In the genomic region with DNA sequence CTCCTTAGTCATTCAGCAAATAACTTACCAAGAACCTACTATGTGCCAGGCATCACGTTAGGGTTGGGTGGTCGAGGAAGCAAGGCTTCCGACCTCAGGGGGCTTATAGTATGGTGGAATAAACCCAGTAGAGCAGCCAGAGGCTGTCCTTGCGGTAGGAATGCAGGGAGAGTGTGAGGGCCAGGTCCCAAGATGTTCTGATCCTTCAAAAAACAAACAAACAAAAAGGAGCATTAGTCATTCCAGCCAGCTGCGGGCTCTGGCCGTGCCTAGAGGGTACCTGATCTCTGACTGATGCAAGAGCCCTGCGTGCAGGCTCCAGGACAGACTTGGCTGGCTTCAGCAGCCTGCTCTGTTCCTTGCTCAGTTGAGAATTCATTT, we compare ENCODE assay signal across 1 cellular context.
TF ChIP-seq lines count a peak whose summit lies in the region.

No MANE protein-coding gene starts in this region.

TF ChIP-seq in A549, 52 proteins besides CTCF, POLR2A, EP300 and RAD21 (continued from another document):
- TF ChIP-seq, protein P1, sequence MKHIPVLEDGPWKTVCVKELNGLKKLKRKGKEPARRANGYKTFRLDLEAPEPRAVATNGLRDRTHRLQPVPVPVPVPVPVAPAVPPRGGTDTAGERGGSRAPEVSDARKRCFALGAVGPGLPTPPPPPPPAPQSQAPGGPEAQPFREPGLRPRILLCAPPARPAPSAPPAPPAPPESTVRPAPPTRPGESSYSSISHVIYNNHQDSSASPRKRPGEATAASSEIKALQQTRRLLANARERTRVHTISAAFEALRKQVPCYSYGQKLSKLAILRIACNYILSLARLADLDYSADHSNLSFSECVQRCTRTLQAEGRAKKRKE (CRISPR knock-in tag; IDR thresholded peaks at IDR 0.05; ENCODE audit: low read depth): 0 out of 2 replicates have a peak, but pooled peaks have one; percentile 18
- TF ChIP-seq FOSL2 (IDR thresholded peaks at IDR 0.05) (peak; percentile 72), FOSL2 (CRISPR knock-in tag; IDR thresholded peaks at IDR 0.05) (peak; percentile 88), ZC3H11A (IDR thresholded peaks at IDR 0.05) (no peak)
TF ChIP-seq in A549: peak in this region for 8.
